Comparison of ENCODE assay signal across 1 cellular context in genomic region chr7:142770720-142771352, GRCh38.
TF ChIP-seq lines count a peak whose summit lies in the region.

Gene PRSS2 (plus strand): TSS chr7:142770970. CDS start chr7:142770983, 13 bp downstream.

TF ChIP-seq in HepG2, 621 proteins besides CTCF, POLR2A, EP300 and RAD21 (continued from another document):
- TF ChIP-seq, protein P1, sequence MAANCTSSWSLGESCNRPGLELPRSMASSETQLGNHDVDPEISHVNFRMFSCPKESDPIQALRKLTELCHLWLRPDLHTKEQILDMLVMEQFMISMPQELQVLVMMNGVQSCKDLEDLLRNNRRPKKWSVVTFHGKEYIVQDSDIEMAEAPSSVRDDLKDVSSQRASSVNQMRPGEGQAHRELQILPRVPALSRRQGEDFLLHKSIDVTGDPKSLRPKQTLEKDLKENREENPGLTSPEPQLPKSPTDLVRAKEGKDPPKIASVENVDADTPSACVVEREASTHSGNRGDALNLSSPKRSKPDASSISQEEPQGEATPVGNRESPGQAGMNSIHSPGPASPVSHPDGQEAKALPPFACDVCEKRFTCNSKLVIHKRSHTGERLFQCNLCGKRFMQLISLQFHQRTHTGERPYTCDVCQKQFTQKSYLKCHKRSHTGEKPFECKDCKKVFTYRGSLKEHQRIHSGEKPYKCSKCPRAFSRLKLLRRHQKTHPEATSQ (CRISPR knock-in tag; IDR thresholded peaks at IDR 0.05; ENCODE audit: borderline replicate concordance) = no peak
- TF ChIP-seq GPN1 (CRISPR knock-in tag; IDR thresholded peaks at IDR 0.05; ENCODE audit: borderline replicate concordance) (no peak), TCF7 (IDR thresholded peaks at IDR 0.05; ENCODE audit: low read depth) (no peak), HOXA5 (CRISPR knock-in tag; IDR thresholded peaks at IDR 0.05) (no peak), CBFB (CRISPR knock-in tag; IDR thresholded peaks at IDR 0.05) (no peak), MZF1 (CRISPR knock-in tag; IDR thresholded peaks at IDR 0.05; ENCODE audit: borderline replicate concordance) (no peak), DNMT1 (CRISPR knock-in tag; IDR thresholded peaks at IDR 0.05) (no peak), ZBTB3 (CRISPR knock-in tag; IDR thresholded peaks at IDR 0.05; ENCODE audit: borderline replicate concordance, low read depth) (no peak), TCF7L2 (IDR thresholded peaks at IDR 0.05; ENCODE audit: low read depth, low read length) (no peak), ZFP37 (CRISPR knock-in tag; IDR thresholded peaks at IDR 0.05; ENCODE audit: borderline replicate concordance) (no peak)
- TF ChIP-seq, protein P2, sequence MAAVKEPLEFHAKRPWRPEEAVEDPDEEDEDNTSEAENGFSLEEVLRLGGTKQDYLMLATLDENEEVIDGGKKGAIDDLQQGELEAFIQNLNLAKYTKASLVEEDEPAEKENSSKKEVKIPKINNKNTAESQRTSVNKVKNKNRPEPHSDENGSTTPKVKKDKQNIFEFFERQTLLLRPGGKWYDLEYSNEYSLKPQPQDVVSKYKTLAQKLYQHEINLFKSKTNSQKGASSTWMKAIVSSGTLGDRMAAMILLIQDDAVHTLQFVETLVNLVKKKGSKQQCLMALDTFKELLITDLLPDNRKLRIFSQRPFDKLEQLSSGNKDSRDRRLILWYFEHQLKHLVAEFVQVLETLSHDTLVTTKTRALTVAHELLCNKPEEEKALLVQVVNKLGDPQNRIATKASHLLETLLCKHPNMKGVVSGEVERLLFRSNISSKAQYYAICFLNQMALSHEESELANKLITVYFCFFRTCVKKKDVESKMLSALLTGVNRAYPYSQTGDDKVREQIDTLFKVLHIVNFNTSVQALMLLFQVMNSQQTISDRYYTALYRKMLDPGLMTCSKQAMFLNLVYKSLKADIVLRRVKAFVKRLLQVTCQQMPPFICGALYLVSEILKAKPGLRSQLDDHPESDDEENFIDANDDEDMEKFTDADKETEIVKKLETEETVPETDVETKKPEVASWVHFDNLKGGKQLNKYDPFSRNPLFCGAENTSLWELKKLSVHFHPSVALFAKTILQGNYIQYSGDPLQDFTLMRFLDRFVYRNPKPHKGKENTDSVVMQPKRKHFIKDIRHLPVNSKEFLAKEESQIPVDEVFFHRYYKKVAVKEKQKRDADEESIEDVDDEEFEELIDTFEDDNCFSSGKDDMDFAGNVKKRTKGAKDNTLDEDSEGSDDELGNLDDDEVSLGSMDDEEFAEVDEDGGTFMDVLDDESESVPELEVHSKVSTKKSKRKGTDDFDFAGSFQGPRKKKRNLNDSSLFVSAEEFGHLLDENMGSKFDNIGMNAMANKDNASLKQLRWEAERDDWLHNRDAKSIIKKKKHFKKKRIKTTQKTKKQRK (IDR thresholded peaks at IDR 0.05; ENCODE audit: low read length) = no peak
- TF ChIP-seq, protein P3, sequence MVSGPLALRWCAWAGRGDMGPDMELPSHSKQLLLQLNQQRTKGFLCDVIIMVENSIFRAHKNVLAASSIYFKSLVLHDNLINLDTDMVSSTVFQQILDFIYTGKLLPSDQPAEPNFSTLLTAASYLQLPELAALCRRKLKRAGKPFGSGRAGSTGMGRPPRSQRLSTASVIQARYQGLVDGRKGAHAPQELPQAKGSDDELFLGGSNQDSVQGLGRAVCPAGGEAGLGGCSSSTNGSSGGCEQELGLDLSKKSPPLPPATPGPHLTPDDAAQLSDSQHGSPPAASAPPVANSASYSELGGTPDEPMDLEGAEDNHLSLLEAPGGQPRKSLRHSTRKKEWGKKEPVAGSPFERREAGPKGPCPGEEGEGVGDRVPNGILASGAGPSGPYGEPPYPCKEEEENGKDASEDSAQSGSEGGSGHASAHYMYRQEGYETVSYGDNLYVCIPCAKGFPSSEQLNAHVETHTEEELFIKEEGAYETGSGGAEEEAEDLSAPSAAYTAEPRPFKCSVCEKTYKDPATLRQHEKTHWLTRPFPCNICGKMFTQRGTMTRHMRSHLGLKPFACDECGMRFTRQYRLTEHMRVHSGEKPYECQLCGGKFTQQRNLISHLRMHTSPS (CRISPR knock-in tag; IDR thresholded peaks at IDR 0.05; ENCODE audit: low read depth) = no peak
- TF ChIP-seq, protein P4, sequence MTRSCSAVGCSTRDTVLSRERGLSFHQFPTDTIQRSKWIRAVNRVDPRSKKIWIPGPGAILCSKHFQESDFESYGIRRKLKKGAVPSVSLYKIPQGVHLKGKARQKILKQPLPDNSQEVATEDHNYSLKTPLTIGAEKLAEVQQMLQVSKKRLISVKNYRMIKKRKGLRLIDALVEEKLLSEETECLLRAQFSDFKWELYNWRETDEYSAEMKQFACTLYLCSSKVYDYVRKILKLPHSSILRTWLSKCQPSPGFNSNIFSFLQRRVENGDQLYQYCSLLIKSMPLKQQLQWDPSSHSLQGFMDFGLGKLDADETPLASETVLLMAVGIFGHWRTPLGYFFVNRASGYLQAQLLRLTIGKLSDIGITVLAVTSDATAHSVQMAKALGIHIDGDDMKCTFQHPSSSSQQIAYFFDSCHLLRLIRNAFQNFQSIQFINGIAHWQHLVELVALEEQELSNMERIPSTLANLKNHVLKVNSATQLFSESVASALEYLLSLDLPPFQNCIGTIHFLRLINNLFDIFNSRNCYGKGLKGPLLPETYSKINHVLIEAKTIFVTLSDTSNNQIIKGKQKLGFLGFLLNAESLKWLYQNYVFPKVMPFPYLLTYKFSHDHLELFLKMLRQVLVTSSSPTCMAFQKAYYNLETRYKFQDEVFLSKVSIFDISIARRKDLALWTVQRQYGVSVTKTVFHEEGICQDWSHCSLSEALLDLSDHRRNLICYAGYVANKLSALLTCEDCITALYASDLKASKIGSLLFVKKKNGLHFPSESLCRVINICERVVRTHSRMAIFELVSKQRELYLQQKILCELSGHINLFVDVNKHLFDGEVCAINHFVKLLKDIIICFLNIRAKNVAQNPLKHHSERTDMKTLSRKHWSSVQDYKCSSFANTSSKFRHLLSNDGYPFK (CRISPR knock-in tag; IDR thresholded peaks at IDR 0.05; ENCODE audit: borderline replicate concordance) = no peak
TF ChIP-seq in HepG2: peak in this region for 0.
